In the genomic region with DNA sequence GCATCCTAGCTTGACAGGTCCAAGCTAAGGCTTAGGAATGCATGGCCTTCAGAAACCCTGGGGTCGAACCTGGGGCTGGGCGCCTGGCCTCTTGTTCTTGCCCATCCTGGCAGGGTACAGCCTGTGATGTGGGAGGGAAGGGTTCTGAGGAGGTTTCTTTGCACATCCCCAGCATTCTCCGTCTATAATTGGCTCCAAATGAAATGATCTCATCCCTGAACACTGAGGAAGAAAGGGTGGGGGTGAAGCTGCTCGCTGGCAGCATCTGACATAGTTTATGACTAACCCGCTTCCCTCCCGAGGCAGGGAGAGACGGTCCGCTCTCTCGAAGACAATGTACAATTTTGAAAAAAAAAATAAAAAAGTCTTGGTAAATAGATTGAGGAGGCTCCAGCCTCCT, we compare ENCODE assay signal across 10 cellular contexts.
DNase-seq lines count a peak whose midpoint lies in the region; ATAC-seq and TF ChIP-seq lines count a peak whose summit lies in the region.
"Had no signal": no experiment of that assay in that cellular context is flagged by ENCODE, and none has a peak within 500 bp of the region (broad histone marks: within the 10 kb centered on the region; RNA-seq: fewer than 3 reads in every experiment).

No MANE protein-coding gene starts in this region.

- 40 to 47% methylated on average over 9 of the region's 9 CpGs for WGBS in lung, 2 donors

- H3K9me3 ChIP-seq in lung (ENCODE audit: control insufficient read depth in 2 of 2, insufficient read depth in 1 of 2, low read length in 1 of 2) (peaks cover 0 to 2% of the 10 kb centered on the region in 2 donors), vagina (no peaks in the 10 kb centered on the region)
- H3K9me3 ChIP-seq: BLaER1 treated with 17β-estradiol and CSF1 and Interleukin-3, amounts not matched to agents 10 nM and 100 nM had no signal

- H3K27ac ChIP-seq in lung (ENCODE audit: low read depth in 1 of 2, low read length in 1 of 2), result no peak overlapping the region
- H3K27ac ChIP-seq in vagina, result peak overlapping the region; percentile 78
- H3K27ac ChIP-seq: BLaER1 treated with 17β-estradiol and CSF1 and Interleukin-3, amounts not matched to agents 10 nM and 100 nM had no signal

- no peak for TF ChIP-seq POLR2A in vagina (IDR thresholded peaks at IDR 0.05)

- H3K27me3 ChIP-seq in lung (ENCODE audit: control insufficient read depth, insufficient read depth) (no peaks in the 10 kb centered on the region), vagina (no peaks in the 10 kb centered on the region)
- H3K27me3 ChIP-seq: BLaER1 treated with 17β-estradiol and CSF1 and Interleukin-3, amounts not matched to agents 10 nM and 100 nM had no signal

- no peak for DNase-seq in Right ventricle myocardium inferior (ENCODE audit: missing footprints)
- DNase-seq in cardiac septum (ENCODE audit: low spot score), result no peak
- peak; percentile 77 for DNase-seq in cerebellum (ENCODE audit: low spot score)
- DNase-seq in lung (ENCODE audit: low spot score), result peak; percentile 29
- DNase-seq in vagina (ENCODE audit: extremely low spot score in 2 of 2), result no peak
- no peak for DNase-seq in NOMO-1 treated with dmso at 0.1 percent for 144 hours (lab: John Stamatoyannopoulos, UW; ENCODE audit: unreplicated experiment)
- no peak for DNase-seq in stimulated activated CD4-positive, alpha-beta T cell treated with anti-CD3 and anti-CD28 coated beads, Interleukin-4, amount 100 ng/mL, for 24 hours
- no peak for DNase-seq in mesenteric fat pad (ENCODE audit: low spot score)
- DNase-seq: effector CD8-positive, alpha-beta T cell had no signal

- H3K4me1 ChIP-seq in lung (ENCODE audit: control insufficient read depth in 2 of 2, insufficient read depth in 2 of 2, low read length in 2 of 2) (peaks cover 0 to 2% of the 10 kb centered on the region in 2 donors), vagina (peaks cover 21% of the 10 kb centered on the region)

- H3K36me3 ChIP-seq in lung (ENCODE audit: control insufficient read depth in 2 of 2, insufficient read depth in 2 of 2, low read length in 2 of 2) (no peaks in the 10 kb centered on the region), vagina (no peaks in the 10 kb centered on the region)
- H3K36me3 ChIP-seq: BLaER1 treated with 17β-estradiol and CSF1 and Interleukin-3, amounts not matched to agents 10 nM and 100 nM had no signal

- H3K4me3 ChIP-seq in lung (no peak overlapping the region), vagina (no peak overlapping the region)
- H3K4me3 ChIP-seq: BLaER1 treated with 17β-estradiol and CSF1 and Interleukin-3, amounts not matched to agents 10 nM and 100 nM had no signal

- ATAC-seq in Right ventricle myocardium inferior, result peak; percentile 92
- ATAC-seq in lung (ENCODE audit: insufficient read depth, low FRiP score), result no peak

- TF ChIP-seq CTCF in lung (IDR thresholded peaks at IDR 0.05; ENCODE audit: control extremely low read depth, extremely low read depth), result no peak
- TF ChIP-seq CTCF in vagina (IDR thresholded peaks at IDR 0.05), result no peak

- intact Hi-C loops in Right ventricle myocardium inferior (cut with DNase I) (no loop called here), cardiac septum (cut with DNase I) (no loop called here), vagina (cut with DNase I) (loop anchor here (5.0 kb wide), 1 partner anchor 37 kb away; no protein-coding TSS in a partner anchor)

Comparison
In these comparisons a context has a peak if more than half of its experiments do, and no peak if none do; other contexts are left out.
1. DNase-seq: peak in cerebellum (single experiment) and lung (single experiment); none in Right ventricle myocardium inferior (single experiment), cardiac septum (single experiment), vagina (0 of 2), NOMO-1 treated with dmso at 0.1 percent for 144 hours (single experiment), stimulated activated CD4-positive, alpha-beta T cell treated with anti-CD3 and anti-CD28 coated beads, Interleukin-4, amount 100 ng/mL, for 24 hours (single experiment) and mesenteric fat pad (single experiment).